9 cellular contexts compared by ENCODE assay signal in genomic region chr2:29129586-29130281, GRCh38. TPM values are rescaled to one million over a fixed set of nuclear protein-coding genes. Genes with fewer than 3 reads are reported as not detected.
DNase-seq lines count a peak whose midpoint lies in the region; ATAC-seq, FAIRE-seq and TF ChIP-seq lines count a peak whose summit lies in the region.
"Had no signal": no experiment of that assay in that cellular context is flagged by ENCODE, and none has a peak within 500 bp of the region (broad histone marks: within the 10 kb centered on the region; RNA-seq: fewer than 3 reads in every experiment).

No MANE protein-coding gene starts in this region.

- H3K4me3 ChIP-seq in esophagus squamous epithelium (peak overlapping the region in 3 of 4 donors; percentile 2 to 16 (median 9)), subcutaneous abdominal adipose tissue (ENCODE audit: low read depth in 1 of 5, low read length in 5 of 5) (no peak overlapping the region)

- no peak for TF ChIP-seq POLR2A in esophagus squamous epithelium (IDR thresholded peaks at IDR 0.05)

- intact Hi-C loops in esophagus squamous epithelium (cut with DNase I) = no loop called here

- H3K36me3 ChIP-seq in esophagus squamous epithelium (peaks cover 0 to 52% (median 0%) of the 10 kb centered on the region in 3 donors), subcutaneous abdominal adipose tissue (ENCODE audit: control insufficient read depth in 5 of 5, insufficient read depth in 5 of 5, low read length in 5 of 5) (peaks cover 0 to 30% (median 22%) of the 10 kb centered on the region in 5 donors)

- ATAC-seq in HG03025 (IDR thresholded peaks at IDR 0.05; ENCODE audit: low FRiP score, unreplicated experiment) = no peak

- H3K27me3 ChIP-seq in esophagus squamous epithelium = no peaks in the 10 kb centered on the region
- no peaks in the 10 kb centered on the region for H3K27me3 ChIP-seq in subcutaneous abdominal adipose tissue (ENCODE audit: control insufficient read depth in 5 of 5, insufficient read depth in 4 of 5, low read length in 5 of 5)

- 25 to 49% methylated on average over 2 of the region's 2 CpGs for WGBS in esophagus squamous epithelium, 2 donors

- H3K27ac ChIP-seq in esophagus squamous epithelium (peak overlapping the region; percentile 64 to 87 (median 86)), subcutaneous abdominal adipose tissue (ENCODE audit: low read depth, low read length) (peak overlapping the region; percentile 63)

- H3K9me3 ChIP-seq in esophagus squamous epithelium (no peaks in the 10 kb centered on the region), subcutaneous abdominal adipose tissue (ENCODE audit: control insufficient read depth in 5 of 5, low read length in 5 of 5) (peaks cover 0 to 2% (median 0%) of the 10 kb centered on the region in 5 donors)

- H3K4me1 ChIP-seq in esophagus squamous epithelium (peaks cover 22 to 48% (median 23%) of the 10 kb centered on the region in 3 donors), subcutaneous abdominal adipose tissue (ENCODE audit: control insufficient read depth in 5 of 5, insufficient read depth in 5 of 5, low read length in 5 of 5) (peaks cover 0 to 21% (median 13%) of the 10 kb centered on the region in 5 donors)

- DNase-seq in DMS53 (lab: John Stamatoyannopoulos, UW) (peak; percentile 43), DMS53 treated with DMSO at 0.1 percent for 48 hours (lab: John Stamatoyannopoulos, UW; ENCODE audit: unreplicated experiment) (no peak), RCC 7860 (ENCODE audit: low spot score) (no peak), esophagus squamous epithelium (lab: John Stamatoyannopoulos, UW) (no peak), HK-2 (ENCODE audit: unreplicated experiment) (no peak), NCI-H446 treated with DMSO at 0.1 percent for 48 hours (lab: John Stamatoyannopoulos, UW) (no peak)
- DNase-seq: activated B cell treated with CpG ODN at 0.5 μM for 24 hours had no signal

- H3K9ac ChIP-seq in subcutaneous abdominal adipose tissue (ENCODE audit: low read length in 5 of 5) = peak overlapping the region in 1 of 5 donors; percentile 53

- peak; percentile 53 for FAIRE-seq in RCC 7860 (lab: Jason Lieb, UNC)

- TF ChIP-seq CTCF in esophagus squamous epithelium (IDR thresholded peaks at IDR 0.05) = no peak

RNA-seq across cellular contexts. Expression of gene CLIP4, which starts 14.5 kb away (rescaled TPM):
- total RNA-seq in esophagus squamous epithelium = 10 to 100 TPM; 39.7 to 85.3 (median 46.5) TPM

RNA-seq across cellular contexts. Expression of gene PCARE, which starts 55.4 kb away (rescaled TPM):
- under 1 TPM in 1 of 4 donors, not detected in 3; 0.04 TPM for total RNA-seq in esophagus squamous epithelium
- total RNA-seq: activated B cell treated with CpG ODN at 0.5 μM for 24 hours had no signal

Comparison
In these comparisons a context has a peak if more than half of its experiments do, and no peak if none do; other contexts are left out.
1. H3K4me3 ChIP-seq: peak in esophagus squamous epithelium (3 of 4); none in subcutaneous abdominal adipose tissue (0 of 5).